In genomic region chr10:127215882-127216281, GRCh38 we compare ENCODE assay signal across 20 cellular contexts. TPM values are rescaled to one million over a fixed set of nuclear protein-coding genes. Genes with fewer than 3 reads are reported as not detected.
"Had no signal": no experiment of that assay in that cellular context is flagged by ENCODE, and none has a peak within 500 bp of the region (broad histone marks: within the 10 kb centered on the region; RNA-seq: fewer than 3 reads in every experiment).

No MANE protein-coding gene starts in this region.

- H3K27me3 ChIP-seq: body of pancreas, colonic mucosa, esophagus muscularis mucosa, hepatocyte, right atrium auricular region had no signal

- H3K4me3 ChIP-seq: body of pancreas, colonic mucosa, esophagus muscularis mucosa, hepatocyte, right atrium auricular region had no signal

- H3K27ac Mint-ChIP-seq: activated CD4-positive, alpha-beta memory T cell treated with anti-CD3 and anti-CD28 coated beads for 36 hours; activated CD4-positive, alpha-beta T cell treated with anti-CD3 and anti-CD28 coated beads for 36 hours; activated CD8-positive, alpha-beta memory T cell treated with anti-CD3 and anti-CD28 coated beads, Interleukin-2, amount 10 ng/mL, durations not matched to agents 7 days and 5 days; activated naive CD4-positive, alpha-beta T cell treated with anti-CD3 and anti-CD28 coated beads, Interleukin-2, amount 50 U/mL, for 72 hours; activated T-cell treated with anti-CD3 and anti-CD28 coated beads, Interleukin-2, amount 50 U/mL, for 24 hours; natural killer cell; stimulated activated memory B cell treated with anti-CD40 and anti-IgM and Interleukin-4, amounts not matched to agents 10 μg/mL and 1 μg/mL and 100 μg/mL, for 72 hours had no signal

- H3K9me3 Mint-ChIP-seq: activated T-cell treated with anti-CD3 and anti-CD28 coated beads, Interleukin-2, amount 50 U/mL, for 24 hours; natural killer cell had no signal

- H3K27me3 Mint-ChIP-seq: activated CD8-positive, alpha-beta memory T cell treated with anti-CD3 and anti-CD28 coated beads, Interleukin-2, amount 10 ng/mL, durations not matched to agents 7 days and 5 days; stimulated activated memory B cell treated with anti-CD40 and anti-IgM and Interleukin-4, amounts not matched to agents 10 μg/mL and 1 μg/mL and 100 μg/mL, for 72 hours had no signal

- H3K4me1 Mint-ChIP-seq: activated CD4-positive, alpha-beta T cell treated with anti-CD3 and anti-CD28 coated beads for 36 hours; activated CD8-positive, alpha-beta memory T cell treated with anti-CD3 and anti-CD28 coated beads, Interleukin-2, amount 10 ng/mL, durations not matched to agents 7 days and 5 days; natural killer cell; stimulated activated memory B cell treated with anti-CD40 and anti-IgM and Interleukin-4, amounts not matched to agents 10 μg/mL and 1 μg/mL and 100 μg/mL, for 72 hours had no signal

- DNase-seq: activated CD4-positive, alpha-beta memory T cell treated with anti-CD3 and anti-CD28 coated beads for 36 hours; activated CD4-positive, alpha-beta T cell treated with anti-CD3 and anti-CD28 coated beads for 36 hours; activated CD8-positive, alpha-beta memory T cell treated with anti-CD3 and anti-CD28 coated beads, Interleukin-2, amount 10 ng/mL, durations not matched to agents 7 days and 5 days; activated effector memory CD4-positive, alpha-beta T cell treated with anti-CD3 and anti-CD28 coated beads, Interleukin-2, amount 50 U/mL, for 16 hours; activated T-cell treated with anti-CD3 and anti-CD28 coated beads, Interleukin-2, amount 50 U/mL, for 24 hours; body of pancreas; caudate nucleus; colonic mucosa; kidney glomerular epithelial cell; mesenchymal stem cell; natural killer cell; nucleus accumbens; stimulated activated CD4-positive, alpha-beta T cell treated with anti-CD3 and anti-CD28 coated beads, Interleukin-2, amount 100 ng/mL, for 48 hours; WERI-Rb-1 had no signal

- H3K27ac ChIP-seq: body of pancreas, colonic mucosa, esophagus muscularis mucosa, hepatocyte, right atrium auricular region, WERI-Rb-1 had no signal

- H3K9me3 ChIP-seq: body of pancreas, colonic mucosa, esophagus muscularis mucosa, right atrium auricular region had no signal

- H3K36me3 ChIP-seq: colonic mucosa, esophagus muscularis mucosa, right atrium auricular region, WERI-Rb-1 had no signal

- H3K4me2 ChIP-seq: hepatocyte had no signal

- H3K36me3 Mint-ChIP-seq: activated CD4-positive, alpha-beta memory T cell treated with anti-CD3 and anti-CD28 coated beads for 36 hours; activated CD8-positive, alpha-beta memory T cell treated with anti-CD3 and anti-CD28 coated beads, Interleukin-2, amount 10 ng/mL, durations not matched to agents 7 days and 5 days; activated naive CD4-positive, alpha-beta T cell treated with anti-CD3 and anti-CD28 coated beads, Interleukin-2, amount 50 U/mL, for 72 hours; natural killer cell; stimulated activated memory B cell treated with anti-CD40 and anti-IgM and Interleukin-4, amounts not matched to agents 10 μg/mL and 1 μg/mL and 100 μg/mL, for 72 hours had no signal

- H3K4me3 Mint-ChIP-seq: activated CD4-positive, alpha-beta memory T cell treated with anti-CD3 and anti-CD28 coated beads for 36 hours; activated CD4-positive, alpha-beta T cell treated with anti-CD3 and anti-CD28 coated beads for 36 hours; activated CD8-positive, alpha-beta memory T cell treated with anti-CD3 and anti-CD28 coated beads, Interleukin-2, amount 10 ng/mL, durations not matched to agents 7 days and 5 days; activated T-cell treated with anti-CD3 and anti-CD28 coated beads, Interleukin-2, amount 50 U/mL, for 24 hours; natural killer cell; stimulated activated memory B cell treated with anti-CD40 and anti-IgM and Interleukin-4, amounts not matched to agents 10 μg/mL and 1 μg/mL and 100 μg/mL, for 72 hours had no signal

- H3K4me1 ChIP-seq: body of pancreas, colonic mucosa, esophagus muscularis mucosa, right atrium auricular region had no signal

- ATAC-seq: activated CD4-positive, alpha-beta T cell treated with anti-CD3 and anti-CD28 coated beads for 36 hours; activated CD8-positive, alpha-beta memory T cell treated with anti-CD3 and anti-CD28 coated beads, Interleukin-2, amount 10 ng/mL, durations not matched to agents 7 days and 5 days; activated naive CD4-positive, alpha-beta T cell treated with anti-CD3 and anti-CD28 coated beads, Interleukin-2, amount 50 U/mL, for 72 hours; body of pancreas; natural killer cell; stimulated activated memory B cell treated with anti-CD40 and anti-IgM and Interleukin-4, amounts not matched to agents 10 μg/mL and 1 μg/mL and 100 μg/mL, for 72 hours had no signal

RNA-seq across cellular contexts. Expression of gene INSYN2A, which starts 19.5 kb away (rescaled TPM):
- total RNA-seq: activated CD4-positive, alpha-beta memory T cell treated with anti-CD3 and anti-CD28 coated beads for 36 hours; activated CD4-positive, alpha-beta T cell treated with anti-CD3 and anti-CD28 coated beads for 36 hours; activated CD8-positive, alpha-beta memory T cell treated with anti-CD3 and anti-CD28 coated beads, Interleukin-2, amount 10 ng/mL, durations not matched to agents 7 days and 5 days; activated naive CD4-positive, alpha-beta T cell treated with anti-CD3 and anti-CD28 coated beads, Interleukin-2, amount 50 U/mL, for 72 hours; body of pancreas; liver; natural killer cell had no signal
